Comparison of ENCODE assay signal across 11 cellular contexts in genomic region chr14:29925106-29925722, GRCh38. TPM values are rescaled to one million over a fixed set of nuclear protein-coding genes. Genes with fewer than 3 reads are reported as not detected.
A peak's percentile ranks its signal among the peaks of the same experiment; 100 is the strongest.
DNase-seq lines count a peak whose midpoint lies in the region; ATAC-seq, FAIRE-seq and TF ChIP-seq lines count a peak whose summit lies in the region.
"Had no signal": no experiment of that assay in that cellular context is flagged by ENCODE, and none has a peak within 500 bp of the region (broad histone marks: within the 10 kb centered on the region; RNA-seq: fewer than 3 reads in every experiment).

No MANE protein-coding gene starts in this region.

- DNase-seq in GM23338 (ENCODE audit: low spot score) = peak; percentile 65
- DNase-seq in RCC 7860 (ENCODE audit: low spot score) = peak; percentile 52
- peak; percentile 61 for DNase-seq in fibroblast of the aortic adventitia (ENCODE audit: low read depth)
- DNase-seq in substantia nigra (lab: John Stamatoyannopoulos, UW) = no peak
- DNase-seq in activated CD4-positive, alpha-beta T cell treated with anti-CD3 and anti-CD28 coated beads, Interleukin-2, amount 50 U/mL, for 4 hours = no peak
- DNase-seq: NCI-H345 had no signal

- H3K27me3 ChIP-seq in GM23338 (ENCODE audit: insufficient read depth) = peaks cover 50% of the 10 kb centered on the region
- no peaks in the 10 kb centered on the region for H3K27me3 ChIP-seq in skeletal muscle satellite cell (ENCODE audit: control insufficient read depth, insufficient read depth, low read length)
- H3K27me3 ChIP-seq: ascending aorta had no signal

- no peaks in the 10 kb centered on the region for H3K9me3 ChIP-seq in skeletal muscle satellite cell (replicated peaks; ENCODE audit: low read length)
- H3K9me3 ChIP-seq: ascending aorta had no signal

- peaks cover 26% of the 10 kb centered on the region for H3K4me1 Mint-ChIP-seq in GM23338

- ATAC-seq in GM23338 (peak; percentile 15), GM18873 (IDR thresholded peaks at IDR 0.05; ENCODE audit: low FRiP score, unreplicated experiment) (no peak)
- ATAC-seq: stimulated activated memory B cell treated with anti-CD40 and anti-IgM and Interleukin-4, amounts not matched to agents 10 μg/mL and 1 μg/mL and 100 μg/mL, for 72 hours had no signal

- H3K79me2 ChIP-seq in GM23338 (replicated peaks; ENCODE audit: insufficient read depth) = no peaks in the 10 kb centered on the region; the same call in 1 of the 2 replicates

- H3K36me3 ChIP-seq in GM23338 (ENCODE audit: insufficient read depth) = no peaks in the 10 kb centered on the region
- no peaks in the 10 kb centered on the region for H3K36me3 ChIP-seq in skeletal muscle satellite cell (ENCODE audit: insufficient read depth, low read length)
- H3K36me3 ChIP-seq: ascending aorta had no signal

- H3K9me2 ChIP-seq in GM23338 (ENCODE audit: insufficient read depth) = no peaks in the 10 kb centered on the region

- H3K4me2 ChIP-seq in GM23338 (peak overlapping the region; percentile 76), skeletal muscle satellite cell (ENCODE audit: low read length) (peak overlapping the region; percentile 92)

- H3F3A ChIP-seq in GM23338 (replicated peaks; ENCODE audit: low read depth) = peaks cover 6% of the 10 kb centered on the region; the same call in 1 of the 2 replicates

- no peaks in the 10 kb centered on the region for H4K20me1 ChIP-seq in GM23338 (replicated peaks; ENCODE audit: insufficient read depth)

- peak overlapping the region; percentile 86 for H3K9ac ChIP-seq in skeletal muscle satellite cell (ENCODE audit: low read depth, low read length)

- H3K27ac Mint-ChIP-seq in GM23338 = no peak overlapping the region
- H3K27ac Mint-ChIP-seq: stimulated activated memory B cell treated with anti-CD40 and anti-IgM and Interleukin-4, amounts not matched to agents 10 μg/mL and 1 μg/mL and 100 μg/mL, for 72 hours had no signal

- no peak overlapping the region for H2AFZ ChIP-seq in GM23338

- H3K9me3 Mint-ChIP-seq in GM23338 = no peaks in the 10 kb centered on the region

- FAIRE-seq in RCC 7860 (lab: Jason Lieb, UNC) = peak; percentile 66
- FAIRE-seq: frontal cortex had no signal

- H3K4me3 Mint-ChIP-seq in GM23338 = peak overlapping the region; percentile 92
- H3K4me3 Mint-ChIP-seq: stimulated activated memory B cell treated with anti-CD40 and anti-IgM and Interleukin-4, amounts not matched to agents 10 μg/mL and 1 μg/mL and 100 μg/mL, for 72 hours had no signal

- H3K27me3 Mint-ChIP-seq in GM23338 (ENCODE audit: insufficient read depth, low read depth, poor library complexity) = peaks cover 22% of the 10 kb centered on the region

- H3K4me3 ChIP-seq in GM23338 (peak overlapping the region; percentile 81), fibroblast of the aortic adventitia (ENCODE audit: low read depth, low read length) (peak overlapping the region; percentile 19), skeletal muscle satellite cell (ENCODE audit: low read length) (peak overlapping the region; percentile 89)

- H3K4me1 ChIP-seq in GM23338 (ENCODE audit: insufficient read depth) (peaks cover 22% of the 10 kb centered on the region), skeletal muscle satellite cell (ENCODE audit: control insufficient read depth, insufficient read depth, low read length) (peaks cover 27% of the 10 kb centered on the region)

- H3K36me3 Mint-ChIP-seq in GM23338 (ENCODE audit: low read depth) = no peaks in the 10 kb centered on the region; the same call in 2 of the 3 replicates

- H3K27ac ChIP-seq in GM23338 (ENCODE audit: low read depth) (no peak overlapping the region), substantia nigra (ENCODE audit: low read depth, low read length, poor library complexity, severe bottlenecking) (no peak overlapping the region)
- H3K27ac ChIP-seq: ascending aorta had no signal

- TF ChIP-seq CTCF in GM23338 (conservative IDR thresholded peaks at IDR 0.05; ENCODE audit: low read depth in 2 of 2) (no peak), fibroblast of the aortic adventitia (IDR thresholded peaks at IDR 0.05; ENCODE audit: insufficient read depth, low read length) (no peak)

TF ChIP-seq in GM23338, 12 proteins besides CTCF, POLR2A, EP300 and RAD21:
- TF ChIP-seq NANOG (IDR thresholded peaks at IDR 0.05; ENCODE audit: borderline replicate concordance) (no peak), JUNB (IDR thresholded peaks at IDR 0.05; ENCODE audit: unreplicated experiment) (no peak), ZNF114 (CRISPR knock-in tag; IDR thresholded peaks at IDR 0.05) (no peak), CREB1 (CRISPR knock-in tag; IDR thresholded peaks at IDR 0.05; ENCODE audit: low read depth) (no peak), STAT1 (IDR thresholded peaks at IDR 0.05; ENCODE audit: unreplicated experiment) (no peak), ZNF331 (CRISPR knock-in tag; IDR thresholded peaks at IDR 0.05; ENCODE audit: low read depth) (no peak), ZNF462 (CRISPR knock-in tag; IDR thresholded peaks at IDR 0.05) (no peak)
TF ChIP-seq in GM23338: peak in this region for 0.

RNA-seq across cellular contexts. Expression of gene PRKD1, which starts 2.4 kb away (rescaled TPM):
- 6.0 and 9.7 TPM in 2 replicates for total RNA-seq in GM23338 (2014; rRNA removed; shearing (Covaris generic))
- polyA plus RNA-seq in GM23338 (2016; fragmentation: Nextera tagmentation; extraction: Ambion mirVana) = 1.5 and 3.1 TPM in 2 replicates
- 11.4 and 11.5 TPM in 2 replicates for total RNA-seq in fibroblast of the aortic adventitia (ENCODE audit: low replicate concordance)
- total RNA-seq in skeletal muscle satellite cell (2012; rRNA removed) = 6.3 and 12.9 TPM in 2 replicates

Comparison
In these comparisons a context has a peak if more than half of its experiments do, and no peak if none do; other contexts are left out.
1. DNase-seq: peak in GM23338 (single experiment), RCC 7860 (single experiment) and fibroblast of the aortic adventitia (single experiment); none in substantia nigra (0 of 49) and activated CD4-positive, alpha-beta T cell treated with anti-CD3 and anti-CD28 coated beads, Interleukin-2, amount 50 U/mL, for 4 hours (0 of 2).
2. H3K4me3 ChIP-seq: peak in every context shown above with its lines; median percentile 89 in skeletal muscle satellite cell; 81 in GM23338; 19 in fibroblast of the aortic adventitia.